Comparison of ENCODE assay signal across 8 cellular contexts in genomic region chr1:201480231-201481003, GRCh38. TPM values are rescaled to one million over a fixed set of nuclear protein-coding genes. Genes with fewer than 3 reads are reported as not detected.
DNase-seq lines count a peak whose midpoint lies in the region; ATAC-seq, FAIRE-seq and TF ChIP-seq lines count a peak whose summit lies in the region.

No MANE protein-coding gene starts in this region.

- H3K36me3 ChIP-seq in CD8-positive, alpha-beta T cell (ENCODE audit: insufficient read depth, low read length) = no peaks in the 10 kb centered on the region
- H3K36me3 ChIP-seq in OCI-LY3 (replicated peaks; ENCODE audit: low read depth, low read length) (peaks cover 24% of the 10 kb centered on the region), osteoblast (ENCODE audit: insufficient read depth, low read length) (peaks cover 30% of the 10 kb centered on the region)

- peak in 6 of 7 experiments; percentile 16 to 63 (median 40) for DNase-seq in CD8-positive, alpha-beta T cell
- DNase-seq in HT-29 (ENCODE audit: low spot score) = peak; percentile 84
- DNase-seq in activated T-helper 1 cell treated with Interleukin-2 at 50 U/mL for 16 hours (ENCODE audit: low read depth) = peak; percentile 9
- DNase-seq in frontal cortex (ENCODE audit: low spot score in 2 of 2) = peak; percentile 59 to 72
- DNase-seq in osteoblast (ENCODE audit: insufficient read length, low spot score, missing footprints) = peak; percentile 88
- DNase-seq in ureter (ENCODE audit: low spot score) = peak; percentile 90

- no peak for TF ChIP-seq CTCF in CD8-positive, alpha-beta T cell (IDR thresholded peaks at IDR 0.05)
- TF ChIP-seq CTCF in OCI-LY3 (IDR thresholded peaks at IDR 0.05; ENCODE audit: low read depth, low read length) = peak; percentile 13; the same call in 1 of the 2 replicates
- no peak for TF ChIP-seq CTCF in osteoblast (IDR thresholded peaks at IDR 0.05; ENCODE audit: extremely low read depth, low read depth, low read length)

- H3K4me2 ChIP-seq in OCI-LY3 (ENCODE audit: low read length) (peak overlapping the region; percentile 99), osteoblast (ENCODE audit: insufficient read depth, low read length) (peak overlapping the region; percentile 68)

- POLR2A ChIA-PET in CD8-positive, alpha-beta T cell (lab: Charles Lee) = interaction anchor here (2.9 kb wide), 1 partner anchor 32 kb away, joined by 19 read pairs; no protein-coding TSS in a partner anchor

- H3K4me3 ChIP-seq in CD8-positive, alpha-beta T cell (ENCODE audit: low read depth, low read length) = peak overlapping the region; percentile 34
- H3K4me3 ChIP-seq in OCI-LY3 (ENCODE audit: low read length) = peak overlapping the region; percentile 81
- peak overlapping the region; percentile 51 for H3K4me3 ChIP-seq in osteoblast (ENCODE audit: insufficient read depth, low read length)

- peak; percentile 45 for ATAC-seq in CD8-positive, alpha-beta T cell
- peak; percentile 51 for ATAC-seq in GM19452 (IDR thresholded peaks at IDR 0.05; ENCODE audit: unreplicated experiment)

- intact Hi-C loops in CD8-positive, alpha-beta T cell (cut with DNase I, micrococcal nuclease) = loop anchor here in 1 of 2 experiments (5.0 kb wide), 1 partner anchor 312 kb away; no protein-coding TSS in a partner anchor

- peaks cover 18% of the 10 kb centered on the region for H3K36me3 Mint-ChIP-seq in CD8-positive, alpha-beta T cell

- no peaks in the 10 kb centered on the region for H3K9me3 ChIP-seq in CD8-positive, alpha-beta T cell (ENCODE audit: low read length)
- H3K9me3 ChIP-seq in OCI-LY3 (ENCODE audit: insufficient read depth, low read length) (no peaks in the 10 kb centered on the region), osteoblast (ENCODE audit: low read depth, low read length) (no peaks in the 10 kb centered on the region)

- H4K20me1 ChIP-seq in OCI-LY3 (ENCODE audit: insufficient read depth, low read length) (no peaks in the 10 kb centered on the region), osteoblast (ENCODE audit: insufficient read depth, low read length) (peaks cover 14% of the 10 kb centered on the region)

- H2AFZ ChIP-seq in OCI-LY3 (ENCODE audit: low read depth, low read length) (peak overlapping the region; percentile 66), osteoblast (ENCODE audit: low read length) (no peak overlapping the region)

- H3K27me3 ChIP-seq in CD8-positive, alpha-beta T cell (ENCODE audit: insufficient read depth, low read length) = peaks cover 15% of the 10 kb centered on the region
- H3K27me3 ChIP-seq in OCI-LY3 (ENCODE audit: low read depth, low read length) (peaks cover 19% of the 10 kb centered on the region), osteoblast (ENCODE audit: insufficient read depth, low read length) (no peaks in the 10 kb centered on the region)

- CTCF ChIA-PET in CD8-positive, alpha-beta T cell (lab: Charles Lee) = interaction anchor here (0.7 to 17.5 kb wide), 10 partner anchors 11 to 114 kb away, joined by 3 to 577 read pairs (median 3); partner anchors contain the start of genes CSRP1 and PHLDA3

- no peak overlapping the region for H3K27ac Mint-ChIP-seq in CD8-positive, alpha-beta T cell

- H3K4me1 Mint-ChIP-seq in CD8-positive, alpha-beta T cell (ENCODE audit: low read depth) = peaks cover 19% of the 10 kb centered on the region

- H3K4me3 Mint-ChIP-seq in CD8-positive, alpha-beta T cell = peak overlapping the region; percentile 69

- peaks cover 28% of the 10 kb centered on the region for H3K27me3 Mint-ChIP-seq in CD8-positive, alpha-beta T cell (ENCODE audit: low read depth)

- peak overlapping the region; percentile 80 for H3K9ac ChIP-seq in OCI-LY3 (ENCODE audit: low read length)

- H3K79me2 ChIP-seq in OCI-LY3 (ENCODE audit: low read length) = no peaks in the 10 kb centered on the region
- H3K79me2 ChIP-seq in osteoblast (ENCODE audit: insufficient read depth, low read length) = no peaks in the 10 kb centered on the region

- no peak overlapping the region for H3K27ac ChIP-seq in CD8-positive, alpha-beta T cell (ENCODE audit: low read depth, low read length)
- H3K27ac ChIP-seq in OCI-LY3 (ENCODE audit: low read length) = 0 out of 2 replicates have a peak overlapping the region, but pooled peaks have one; percentile 10
- H3K27ac ChIP-seq in osteoblast (ENCODE audit: low read depth, low read length) = peak overlapping the region; percentile 10

- H3K9me3 Mint-ChIP-seq in CD8-positive, alpha-beta T cell = no peaks in the 10 kb centered on the region

- FAIRE-seq in frontal cortex (lab: Jason Lieb, UNC) = no peak

- peaks cover 19% of the 10 kb centered on the region for H3K4me1 ChIP-seq in CD8-positive, alpha-beta T cell (ENCODE audit: insufficient read depth, low read length)
- H3K4me1 ChIP-seq in OCI-LY3 (ENCODE audit: low read length) (peaks cover 43% of the 10 kb centered on the region), osteoblast (ENCODE audit: insufficient read depth, low read length) (peaks cover 37% of the 10 kb centered on the region)

RNA-seq across cellular contexts. Expression of gene PHLDA3, which starts 11.4 kb away (rescaled TPM):
- under 1 TPM; 0.33 to 0.44 TPM for total RNA-seq in CD8-positive, alpha-beta T cell
- total RNA-seq in HT-29 (2014; rRNA removed; shearing (Covaris generic)) = 39.4 and 49.4 TPM in 2 replicates
- total RNA-seq in frontal cortex (5.7 TPM), osteoblast (116 and 134 TPM in 2 replicates), ureter (75.4 TPM)

RNA-seq across cellular contexts. Expression of gene CSRP1, which starts 26.5 kb away (rescaled TPM):
- 10 to 100 TPM; 31.6 to 33.9 TPM for total RNA-seq in CD8-positive, alpha-beta T cell
- total RNA-seq in HT-29 (2014; rRNA removed; shearing (Covaris generic)) = 183 and 213 TPM in 2 replicates
- 12.2 TPM for total RNA-seq in frontal cortex
- total RNA-seq in osteoblast = 389 and 480 TPM in 2 replicates
- 545 TPM for total RNA-seq in ureter

RNA-seq across cellular contexts. Expression of gene NAV1, which starts 58.5 kb away (rescaled TPM):
- 1 to 10 TPM; 1.6 to 1.8 TPM for total RNA-seq in CD8-positive, alpha-beta T cell
- total RNA-seq in HT-29 (2014; rRNA removed; shearing (Covaris generic)) = 0.51 and 0.99 TPM in 2 replicates
- total RNA-seq in frontal cortex (33.8 TPM), osteoblast (47.0 and 47.1 TPM in 2 replicates), ureter (49.3 TPM)

RNA-seq across cellular contexts. Expression of gene TNNI1, which starts 58.9 kb away (rescaled TPM):
- not detected for total RNA-seq in CD8-positive, alpha-beta T cell
- total RNA-seq in HT-29 (2014; rRNA removed; shearing (Covaris generic)) = not detected in 2 replicates
- total RNA-seq in frontal cortex (under 0.01 TPM), osteoblast (not detected in 2 replicates), ureter (0.23 TPM)

Comparison
In these comparisons a context has a peak if more than half of its experiments do, and no peak if none do; other contexts are left out.
1. DNase-seq: peak in every context shown above with its lines; median percentile 90 in ureter; 88 in osteoblast; 84 in HT-29; 66 in frontal cortex; 40 in CD8-positive, alpha-beta T cell; 9 in activated T-helper 1 cell treated with Interleukin-2 at 50 U/mL for 16 hours.
2. RNA of gene NAV1, which starts 58.5 kb away (total RNA-seq): 49.3 TPM in ureter (single experiment), 47.0 to 47.1 TPM in osteoblast and 33.8 TPM in frontal cortex (single experiment); 1.6 to 1.8 TPM in CD8-positive, alpha-beta T cell and 0.51 to 0.99 TPM in HT-29; every median in the first group is over 10 times any median in the second.
3. Peak in every context shown above with its lines, with median percentiles within 50 percentile points of each other: H3K4me3 ChIP-seq.